ENCODE assay signal across 8 cellular contexts in the genomic region with DNA sequence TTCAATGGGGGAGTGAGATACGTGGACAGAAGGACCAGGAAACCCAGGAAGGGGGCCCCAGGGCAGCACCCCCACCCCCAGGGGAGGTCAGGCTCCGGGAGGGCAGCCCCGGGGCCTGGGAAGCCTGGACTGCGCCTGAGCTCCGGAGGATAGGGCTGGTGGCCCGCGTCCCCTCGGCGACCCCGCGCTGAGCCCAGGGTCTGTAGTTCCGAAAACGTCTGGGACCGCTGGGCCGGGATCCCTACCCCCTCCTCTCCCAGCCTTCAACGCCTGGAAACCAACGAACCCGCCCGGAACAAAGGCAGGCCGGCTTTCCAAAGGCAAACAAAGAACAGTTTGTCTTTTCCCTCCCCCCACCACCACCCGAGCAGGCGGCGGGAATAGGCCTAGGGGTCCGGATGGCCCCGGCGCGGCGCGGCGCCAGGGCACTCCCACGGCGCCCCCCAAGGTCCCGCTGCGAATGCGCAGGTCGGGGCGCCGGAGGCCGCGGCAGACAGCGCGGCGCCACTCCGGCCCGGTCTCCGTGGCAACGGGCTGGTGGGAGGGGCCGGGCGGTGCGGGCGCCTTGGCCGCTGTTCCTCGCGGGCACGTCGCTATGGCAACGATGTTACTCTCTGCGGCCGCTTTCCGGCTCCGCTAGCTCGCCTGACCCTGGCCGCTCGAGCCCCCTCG. TPM values are rescaled to one million over a fixed set of nuclear protein-coding genes. Genes with fewer than 3 reads are reported as not detected.
DNase-seq lines count a peak whose midpoint lies in the region; ATAC-seq and TF ChIP-seq lines count a peak whose summit lies in the region.

No MANE protein-coding gene starts in this region.

- CTCF ChIA-PET in GM10248 (lab: Yijun Ruan, JAX) = no interaction called here

- H3K36me3 ChIP-seq in lung (ENCODE audit: control insufficient read depth in 2 of 2, insufficient read depth in 2 of 2, low read length in 2 of 2) = no peaks in the 10 kb centered on the region

- peak overlapping the region; percentile 37 for H3K4me3 ChIP-seq in lung

- TF ChIP-seq CTCF in GM10248 (IDR thresholded peaks at IDR 0.05; ENCODE audit: control extremely low read depth, extremely low read depth, low read depth, missing control alignments) (no peak), lung (IDR thresholded peaks at IDR 0.05; ENCODE audit: control extremely low read depth, extremely low read depth) (no peak)

- ATAC-seq in lung (ENCODE audit: insufficient read depth, low FRiP score) (peak; percentile 91), HG02973 (IDR thresholded peaks at IDR 0.05; ENCODE audit: unreplicated experiment) (no peak)

- H3K27ac ChIP-seq in lung (ENCODE audit: low read depth in 1 of 2, low read length in 1 of 2) = peak overlapping the region; percentile 77 to 96

- H3K4me1 ChIP-seq in lung (ENCODE audit: control insufficient read depth in 2 of 2, insufficient read depth in 2 of 2, low read length in 2 of 2) = peaks cover 0 to 2% of the 10 kb centered on the region in 2 donors

- POLR2A ChIA-PET in GM10248 (lab: Yijun Ruan, JAX) = no interaction called here

- DNase-seq in GM10248 (ENCODE audit: extremely low spot score) (peak; percentile 86), HPDE6-E6E7 (ENCODE audit: extremely low spot score) (peak; percentile 71), NCI-H82 (lab: John Stamatoyannopoulos, UW) (peak; percentile 96), lung (ENCODE audit: low spot score) (peak; percentile 84)
- peak; percentile 82 for DNase-seq in activated CD8-positive, alpha-beta memory T cell treated with anti-CD3 and anti-CD28 coated beads for 24 hours
- DNase-seq in effector CD4-positive, alpha-beta T cell = peak; percentile 36
- DNase-seq in stimulated activated CD4-positive, alpha-beta T cell treated with anti-CD3 and anti-CD28 coated beads, TNF-alpha, amount 100 ng/mL, for 4 hours (ENCODE audit: low read depth in 3 of 3) = peak; percentile 30 to 37 (median 30)

- H3K27me3 ChIP-seq in lung (ENCODE audit: control insufficient read depth, insufficient read depth) = no peaks in the 10 kb centered on the region

- 1 to 2% methylated on average over 62 to 65 of the region's 65 CpGs for WGBS in lung, 2 donors

- no peaks in the 10 kb centered on the region for H3K9me3 ChIP-seq in lung (ENCODE audit: control insufficient read depth in 2 of 2, insufficient read depth in 1 of 2, low read length in 1 of 2)

RNA-seq across cellular contexts. Expression of a gene that starts 58.5 kb away (rescaled TPM):
- total RNA-seq in lung = under 1 TPM in 1 of 2 donors, not detected in 1; 0.28 TPM
- polyA plus RNA-seq in lung = under 1 TPM in 1 of 2 donors, not detected in 1; 0.16 TPM

Comparison
In these comparisons a context has a peak if more than half of its experiments do, and no peak if none do; other contexts are left out.
1. DNase-seq: peak in every context shown above with its lines; median percentile 96 in NCI-H82; 86 in GM10248; 84 in lung; 82 in activated CD8-positive, alpha-beta memory T cell treated with anti-CD3 and anti-CD28 coated beads for 24 hours; 71 in HPDE6-E6E7; 36 in effector CD4-positive, alpha-beta T cell; 30 in stimulated activated CD4-positive, alpha-beta T cell treated with anti-CD3 and anti-CD28 coated beads, TNF-alpha, amount 100 ng/mL, for 4 hours.